In genomic region chr2:185255566-185255965, GRCh38 we compare ENCODE assay signal across 20 cellular contexts.
DNase-seq lines count a peak whose midpoint lies in the region; ATAC-seq and TF ChIP-seq lines count a peak whose summit lies in the region.
"Had no signal": no experiment of that assay in that cellular context is flagged by ENCODE, and none has a peak within 500 bp of the region (broad histone marks: within the 10 kb centered on the region; RNA-seq: fewer than 3 reads in every experiment).

No MANE protein-coding gene starts in this region.

- H3K27ac Mint-ChIP-seq in osteocyte (ENCODE audit: unreplicated experiment), result no peak overlapping the region
- H3K27ac Mint-ChIP-seq in CD4-positive, alpha-beta memory T cell, result no peak overlapping the region
- H3K27ac Mint-ChIP-seq: activated T-helper 17 cell treated with anti-CD3 and anti-CD28 coated beads, Interleukin-2, amount 50 U/mL, for 72 hours; H9 had no signal

- WGBS in testis, 2 donors, result 53 to 55% methylated on average over 1 of the region's 1 CpG

- no peaks in the 10 kb centered on the region for H3K36me3 Mint-ChIP-seq in osteocyte (ENCODE audit: unreplicated experiment)
- no peaks in the 10 kb centered on the region for H3K36me3 Mint-ChIP-seq in CD4-positive, alpha-beta memory T cell

- DNase-seq in Caki2 (ENCODE audit: low read depth) (peak; percentile 65), epithelial cell of esophagus (ENCODE audit: low read depth) (peak; percentile 39), osteocyte (ENCODE audit: extremely low spot score, unreplicated experiment) (no peak), testis (no peak), GM10248 (ENCODE audit: extremely low spot score) (no peak)
- no peak for DNase-seq in CD4-positive, alpha-beta memory T cell
- DNase-seq: activated CD4-positive, alpha-beta T cell treated with anti-CD3 and anti-CD28 coated beads, Interleukin-2, amount 50 U/mL, for 1 hour; effector CD4-positive, alpha-beta T cell; H9; KBM-7; midbrain; NCI-H1436; NCI-H524; thyroid gland had no signal

- no peaks in the 10 kb centered on the region for H3K9me3 ChIP-seq in testis
- no peaks in the 10 kb centered on the region for H3K9me3 ChIP-seq in CD4-positive, alpha-beta memory T cell (ENCODE audit: control insufficient read depth in 1 of 2, low read length in 2 of 2)
- H3K9me3 ChIP-seq: ascending aorta, thyroid gland had no signal

- no peak overlapping the region for H3K4me3 Mint-ChIP-seq in osteocyte (ENCODE audit: unreplicated experiment)
- H3K4me3 Mint-ChIP-seq in CD4-positive, alpha-beta memory T cell, result no peak overlapping the region
- H3K4me3 Mint-ChIP-seq: activated T-helper 17 cell treated with anti-CD3 and anti-CD28 coated beads, Interleukin-2, amount 50 U/mL, for 72 hours; H9 had no signal

- H3K4me1 Mint-ChIP-seq in osteocyte (ENCODE audit: unreplicated experiment), result no peaks in the 10 kb centered on the region
- no peaks in the 10 kb centered on the region for H3K4me1 Mint-ChIP-seq in CD4-positive, alpha-beta memory T cell
- H3K4me1 Mint-ChIP-seq: activated T-helper 17 cell treated with anti-CD3 and anti-CD28 coated beads, Interleukin-2, amount 50 U/mL, for 72 hours; H9 had no signal

- H3K27me3 ChIP-seq in testis, result no peaks in the 10 kb centered on the region
- H3K27me3 ChIP-seq in CD4-positive, alpha-beta memory T cell (ENCODE audit: insufficient read depth, low read length), result no peaks in the 10 kb centered on the region
- H3K27me3 ChIP-seq: ascending aorta, foreskin keratinocyte, thyroid gland had no signal

- H3K4me3 ChIP-seq in epithelial cell of esophagus (ENCODE audit: low read length), result no peak overlapping the region
- no peak overlapping the region for H3K4me3 ChIP-seq in testis
- no peak overlapping the region for H3K4me3 ChIP-seq in CD4-positive, alpha-beta memory T cell (ENCODE audit: low read length in 2 of 2)
- H3K4me3 ChIP-seq: ascending aorta, thyroid gland had no signal

- no peak for TF ChIP-seq POLR2A in testis (IDR thresholded peaks at IDR 0.05)

- in situ Hi-C loops in Caki2 (cut with HindIII; ENCODE audit: low pct_unique_long_range_greater_than_20kb, low sequenced_read_pairs), result no loop called here

- POLR2A ChIA-PET in CD4-positive, alpha-beta memory T cell (lab: Charles Lee; ENCODE audit: partially characterized antibody), result no interaction called here
- POLR2A ChIA-PET in GM10248 (lab: Yijun Ruan, JAX), result no interaction called here

- H3K27ac ChIP-seq in testis, result no peak overlapping the region
- no peak overlapping the region for H3K27ac ChIP-seq in CD4-positive, alpha-beta memory T cell (ENCODE audit: low read depth, low read length)
- H3K27ac ChIP-seq: ascending aorta, foreskin keratinocyte, parathyroid adenoma, thyroid gland had no signal

- no peaks in the 10 kb centered on the region for H3K36me3 ChIP-seq in testis (ENCODE audit: low read depth, missing control alignments)
- H3K36me3 ChIP-seq in CD4-positive, alpha-beta memory T cell (ENCODE audit: insufficient read depth, low read length), result no peaks in the 10 kb centered on the region
- H3K36me3 ChIP-seq: ascending aorta, thyroid gland had no signal

- CTCF ChIA-PET in CD4-positive, alpha-beta memory T cell (lab: Charles Lee; ENCODE audit: partially characterized antibody), result no interaction called here
- CTCF ChIA-PET in GM10248 (lab: Yijun Ruan, JAX), result interaction anchor here (0.9 to 1.4 kb wide), 3 partner anchors 13 to 24 kb away, joined by 3 to 4 read pairs (median 3); no protein-coding TSS in a partner anchor

- TF ChIP-seq CTCF in epithelial cell of esophagus (IDR thresholded peaks at IDR 0.05; ENCODE audit: insufficient read depth, low read depth, low read length, missing control alignments) (no peak), osteocyte (IDR thresholded peaks at IDR 0.05) (no peak), testis (IDR thresholded peaks at IDR 0.05) (no peak), GM10248 (IDR thresholded peaks at IDR 0.05; ENCODE audit: control extremely low read depth, extremely low read depth, low read depth, missing control alignments) (no peak)

- H3K9me3 Mint-ChIP-seq in osteocyte (ENCODE audit: unreplicated experiment), result no peaks in the 10 kb centered on the region
- peaks cover 0 to 12% (median 1%) of the 10 kb centered on the region in 8 donors for H3K9me3 Mint-ChIP-seq in CD4-positive, alpha-beta memory T cell
- H3K9me3 Mint-ChIP-seq: H9 had no signal

- peak; percentile 66 for ATAC-seq in GM21390 (IDR thresholded peaks at IDR 0.05; ENCODE audit: unreplicated experiment)
- peak; percentile 54 for ATAC-seq in HG03442 (IDR thresholded peaks at IDR 0.05; ENCODE audit: unreplicated experiment)
- ATAC-seq: activated T-helper 17 cell treated with anti-CD3 and anti-CD28 coated beads, Interleukin-2, amount 50 U/mL, for 72 hours; foreskin keratinocyte had no signal

- intact Hi-C loops in testis (cut with DNase I; ENCODE audit: low total_unique reads), result no loop called here
- intact Hi-C loops in CD4-positive, alpha-beta memory T cell (cut with micrococcal nuclease), result no loop called here

- H3K27me3 Mint-ChIP-seq in osteocyte (ENCODE audit: unreplicated experiment), result peaks cover 9% of the 10 kb centered on the region
- no peaks in the 10 kb centered on the region for H3K27me3 Mint-ChIP-seq in CD4-positive, alpha-beta memory T cell
- H3K27me3 Mint-ChIP-seq: activated T-helper 17 cell treated with anti-CD3 and anti-CD28 coated beads, Interleukin-2, amount 50 U/mL, for 72 hours had no signal

- H3K4me1 ChIP-seq in testis, result no peaks in the 10 kb centered on the region
- H3K4me1 ChIP-seq in CD4-positive, alpha-beta memory T cell (ENCODE audit: insufficient read depth, low read length), result no peaks in the 10 kb centered on the region
- H3K4me1 ChIP-seq: ascending aorta, foreskin keratinocyte, parathyroid adenoma, thyroid gland had no signal

Comparison
In these comparisons a context has a peak if more than half of its experiments do, and no peak if none do; other contexts are left out.
1. DNase-seq: peak in Caki2 (single experiment) and epithelial cell of esophagus (single experiment); none in osteocyte (single experiment), testis (single experiment), CD4-positive, alpha-beta memory T cell (0 of 5) and GM10248 (single experiment).